Comparison of ENCODE assay signal across 9 cellular contexts in genomic region chr14:100547633-100548294, GRCh38. TPM values are rescaled to one million over a fixed set of nuclear protein-coding genes. Genes with fewer than 3 reads are reported as not detected.
DNase-seq lines count a peak whose midpoint lies in the region; ATAC-seq and TF ChIP-seq lines count a peak whose summit lies in the region.
"Had no signal": no experiment of that assay in that cellular context is flagged by ENCODE, and none has a peak within 500 bp of the region (broad histone marks: within the 10 kb centered on the region; RNA-seq: fewer than 3 reads in every experiment).

No MANE protein-coding gene starts in this region.

- no peak overlapping the region for H3K4me3 ChIP-seq in lower lobe of right lung

- H3K36me3 ChIP-seq in lower lobe of right lung: no peaks in the 10 kb centered on the region

- intact Hi-C loops in lower lobe of right lung (cut with DNase I): no loop called here

- no peak for TF ChIP-seq CTCF in lower lobe of right lung (IDR thresholded peaks at IDR 0.05)

- peak overlapping the region; percentile 81 for H3K4me3 Mint-ChIP-seq in activated naive CD8-positive, alpha-beta T cell

- H3K27me3 ChIP-seq in lower lobe of right lung (ENCODE audit: low read depth): no peaks in the 10 kb centered on the region

- peak overlapping the region; percentile 59 for H3K27ac Mint-ChIP-seq in activated naive CD8-positive, alpha-beta T cell

- DNase-seq in DMS 273 (lab: John Stamatoyannopoulos, UW; ENCODE audit: unreplicated experiment) (peak; percentile 35), DMS 273 treated with DMSO at 0.1 percent for 48 hours (lab: John Stamatoyannopoulos, UW) (no peak), NOMO-1 treated with DMSO at 0.1 percent for 48 hours (lab: John Stamatoyannopoulos, UW; ENCODE audit: unreplicated experiment) (peak; percentile 93), lower lobe of right lung (peak; percentile 87), islet precursor cell (no peak), NCI-H2171 (lab: John Stamatoyannopoulos, UW) (no peak)

- H3K9me3 Mint-ChIP-seq in activated naive CD8-positive, alpha-beta T cell (ENCODE audit: low read depth): no peaks in the 10 kb centered on the region

- H3K27ac ChIP-seq in lower lobe of right lung: peak overlapping the region; percentile 79

- no peaks in the 10 kb centered on the region for H3K27me3 Mint-ChIP-seq in activated naive CD8-positive, alpha-beta T cell

- no peaks in the 10 kb centered on the region for H3K9me3 ChIP-seq in lower lobe of right lung

- no peaks in the 10 kb centered on the region for H3K36me3 Mint-ChIP-seq in activated naive CD8-positive, alpha-beta T cell

- ATAC-seq in lower lobe of right lung (peak; percentile 61 to 76), HG03280 (IDR thresholded peaks at IDR 0.05; ENCODE audit: unreplicated experiment) (no peak)

- H3K4me1 Mint-ChIP-seq in activated naive CD8-positive, alpha-beta T cell (ENCODE audit: low read depth): peaks cover 28% of the 10 kb centered on the region

- H3K4me1 ChIP-seq in lower lobe of right lung: peaks cover 23% of the 10 kb centered on the region

RNA-seq across cellular contexts. Expression of gene BEGAIN, which starts 39.5 kb away (rescaled TPM):
- 1.3 TPM for total RNA-seq in lower lobe of right lung
- total RNA-seq: myocyte had no signal

Comparison
In these comparisons a context has a peak if more than half of its experiments do, and no peak if none do; other contexts are left out.
1. DNase-seq: peak in DMS 273 (single experiment), NOMO-1 treated with DMSO at 0.1 percent for 48 hours (single experiment) and lower lobe of right lung (single experiment); none in DMS 273 treated with DMSO at 0.1 percent for 48 hours (single experiment), islet precursor cell (single experiment) and NCI-H2171 (single experiment).